8 cellular contexts compared by ENCODE assay signal in genomic region chr14:89702151-89702936, GRCh38.
DNase-seq lines count a peak whose midpoint lies in the region; ATAC-seq and TF ChIP-seq lines count a peak whose summit lies in the region.

No MANE protein-coding gene starts in this region.

- H3K4me1 Mint-ChIP-seq in osteocyte (ENCODE audit: unreplicated experiment): peaks cover 9% of the 10 kb centered on the region

- no peaks in the 10 kb centered on the region for H3K36me3 Mint-ChIP-seq in osteocyte (ENCODE audit: unreplicated experiment)

- peak overlapping the region; percentile 86 for H3K27ac Mint-ChIP-seq in osteocyte (ENCODE audit: unreplicated experiment)

- H3K9me3 Mint-ChIP-seq in osteocyte (ENCODE audit: unreplicated experiment): no peaks in the 10 kb centered on the region

- H3K4me3 Mint-ChIP-seq in osteocyte (ENCODE audit: unreplicated experiment): peak overlapping the region; percentile 77

- TF ChIP-seq CTCF in fibroblast of mammary gland (conservative IDR thresholded peaks at IDR 0.05; ENCODE audit: control insufficient read depth, insufficient read depth, low read depth, low read length): no peak
- TF ChIP-seq CTCF in osteocyte (IDR thresholded peaks at IDR 0.05): no peak

- H3K4me3 ChIP-seq in fibroblast of mammary gland (ENCODE audit: control insufficient read depth, low read depth, low read length): peak overlapping the region; percentile 40

- DNase-seq in NCI-H345 (lab: John Stamatoyannopoulos, UW) (peak; percentile 19), NCI-H345 treated with DMSO at 0.1 percent for 48 hours (lab: John Stamatoyannopoulos, UW; ENCODE audit: unreplicated experiment) (no peak), SW480 (ENCODE audit: low spot score) (peak; percentile 22), fibroblast of mammary gland (ENCODE audit: low read depth) (peak; percentile 94), osteocyte (ENCODE audit: extremely low spot score, unreplicated experiment) (no peak), cortex of kidney (lab: John Stamatoyannopoulos, UW) (no peak)

- H3K27me3 Mint-ChIP-seq in osteocyte (ENCODE audit: unreplicated experiment): no peaks in the 10 kb centered on the region

- ATAC-seq in GM19467 (IDR thresholded peaks at IDR 0.05; ENCODE audit: unreplicated experiment): no peak
- no peak for ATAC-seq in GM18861 (IDR thresholded peaks at IDR 0.05; ENCODE audit: unreplicated experiment)

Comparison
In these comparisons a context has a peak if more than half of its experiments do, and no peak if none do; other contexts are left out.
1. DNase-seq: peak in NCI-H345 (single experiment), SW480 (single experiment) and fibroblast of mammary gland (single experiment); none in NCI-H345 treated with DMSO at 0.1 percent for 48 hours (single experiment), osteocyte (single experiment) and cortex of kidney (single experiment).